In genomic region chr6:43308101-43308989, GRCh38 we compare ENCODE assay signal across 7 cellular contexts.
DNase-seq lines count a peak whose midpoint lies in the region; ATAC-seq lines count a peak whose summit lies in the region.

CRIP3 (minus strand) TSS chr6:43308826; CDS start chr6:43308792, 34 bp downstream.

- no peaks in the 10 kb centered on the region for H3K27me3 Mint-ChIP-seq in memory B cell

- peaks cover 21% of the 10 kb centered on the region for H3K4me1 Mint-ChIP-seq in memory B cell

- DNase-seq in HS-5 (ENCODE audit: low read depth) (peak; percentile 2), memory B cell (ENCODE audit: low spot score in 2 of 2) (peak; percentile 51 to 54), NOMO-1 (lab: John Stamatoyannopoulos, UW; ENCODE audit: unreplicated experiment in 2 of 2) (no peak)
- peak; percentile 19 to 39 for DNase-seq in stimulated activated CD8-positive, alpha-beta memory T cell treated with anti-CD3 and anti-CD28 coated beads, Interleukin-7, amount 100 ng/mL, for 4 hours (ENCODE audit: low read depth in 2 of 2)

- H3K36me3 ChIP-seq in duodenal mucosa (ENCODE audit: control insufficient read depth in 1 of 2, insufficient read depth in 2 of 2, low read length in 2 of 2) = no peaks in the 10 kb centered on the region

- H3K4me3 Mint-ChIP-seq in memory B cell = peak within 1 kb of the TSS; percentile 84

- H3K27ac ChIP-seq in duodenal mucosa (ENCODE audit: low read depth, low read length) = no peak within 1 kb of the TSS

- no peak within 1 kb of the TSS for H3K27ac Mint-ChIP-seq in memory B cell

- H3K4me1 ChIP-seq in duodenal mucosa (ENCODE audit: control insufficient read depth in 1 of 2, insufficient read depth in 2 of 2, low read length in 2 of 2) = peaks cover 6 to 12% of the 10 kb centered on the region in 2 donors

- no peaks in the 10 kb centered on the region for H3K9me3 Mint-ChIP-seq in memory B cell

- peak within 1 kb of the TSS; percentile 64 to 66 for H3K4me3 ChIP-seq in duodenal mucosa (ENCODE audit: low read depth in 1 of 2, low read length in 2 of 2)

- ATAC-seq in GM18511 (IDR thresholded peaks at IDR 0.05; ENCODE audit: unreplicated experiment) (peak; percentile 73), memory B cell (ENCODE audit: low read depth) (peak; percentile 81)
- ATAC-seq in activated CD4-positive, CD25-positive, alpha-beta regulatory T cell treated with anti-CD3 and anti-CD28 coated beads, Interleukin-2, amount 50 U/mL, for 24 hours = peak; percentile 83 to 88

- no peaks in the 10 kb centered on the region for H3K36me3 Mint-ChIP-seq in memory B cell

- peak within 1 kb of the TSS; percentile 32 to 33 for H3K9ac ChIP-seq in duodenal mucosa (ENCODE audit: low read depth in 1 of 2, low read length in 2 of 2)

- H3K9me3 ChIP-seq in duodenal mucosa (ENCODE audit: control insufficient read depth in 1 of 2, low read length in 2 of 2) = no peaks in the 10 kb centered on the region

- H3K27me3 ChIP-seq in duodenal mucosa (ENCODE audit: control insufficient read depth in 1 of 2, insufficient read depth in 2 of 2, low read length in 2 of 2) = peaks cover 0 to 6% of the 10 kb centered on the region in 2 donors

Comparison
In these comparisons a context has a peak if more than half of its experiments do, and no peak if none do; other contexts are left out.
1. DNase-seq: peak in HS-5 (single experiment), memory B cell (2 of 2) and stimulated activated CD8-positive, alpha-beta memory T cell treated with anti-CD3 and anti-CD28 coated beads, Interleukin-7, amount 100 ng/mL, for 4 hours (2 of 2); none in NOMO-1 (0 of 2).
2. Peak in every context shown above with its lines, with median percentiles within 50 percentile points of each other: ATAC-seq.